In the genomic region with DNA sequence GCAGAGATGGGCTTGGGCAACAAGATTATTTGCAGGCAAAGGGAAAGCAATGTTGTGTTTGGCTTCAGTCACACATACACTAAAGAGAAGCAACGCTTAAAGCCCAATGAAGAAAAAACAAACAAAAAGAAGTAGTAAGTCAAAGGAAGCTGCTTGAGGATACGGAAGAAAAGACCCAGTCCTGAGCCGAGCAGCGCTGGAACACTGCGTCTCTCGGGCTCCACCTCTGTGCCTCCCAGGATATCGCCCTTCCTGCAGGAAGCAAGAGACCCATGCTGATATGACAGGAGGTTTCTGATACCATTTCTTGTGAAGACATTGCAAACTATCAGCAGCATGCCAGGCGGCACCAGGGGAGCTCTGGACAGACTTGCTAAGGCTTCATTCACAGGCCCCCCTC, we compare ENCODE assay signal across 11 cellular contexts. TPM values are rescaled to one million over a fixed set of nuclear protein-coding genes. Genes with fewer than 3 reads are reported as not detected.
A peak's percentile ranks its signal among the peaks of the same experiment; 100 is the strongest.
DNase-seq lines count a peak whose midpoint lies in the region; ATAC-seq, FAIRE-seq and TF ChIP-seq lines count a peak whose summit lies in the region.
"Had no signal": no experiment of that assay in that cellular context is flagged by ENCODE, and none has a peak within 500 bp of the region (broad histone marks: within the 10 kb centered on the region; RNA-seq: fewer than 3 reads in every experiment).

No MANE protein-coding gene starts in this region.

- H4K20me1 ChIP-seq in astrocyte (ENCODE audit: insufficient read depth, low read length) (peaks cover 64% of the 10 kb centered on the region), SK-N-SH (ENCODE audit: insufficient read depth) (peaks cover 47% of the 10 kb centered on the region)

- no peaks in the 10 kb centered on the region for H3K27me3 Mint-ChIP-seq in astrocyte (ENCODE audit: low read depth, unreplicated experiment)

- H3K9me2 ChIP-seq in SK-N-SH = no peaks in the 10 kb centered on the region

- H3K4me3 ChIP-seq in astrocyte (ENCODE audit: insufficient read depth, low read depth, low read length) = peak overlapping the region; percentile 16
- peak overlapping the region; percentile 31 for H3K4me3 ChIP-seq in left ventricle myocardium inferior
- H3K4me3 ChIP-seq in neutrophil (ENCODE audit: low read depth in 1 of 2, low read length in 1 of 2) = peak overlapping the region; percentile 37
- no peak overlapping the region for H3K4me3 ChIP-seq in SK-N-SH (ENCODE audit: low read depth in 2 of 2, low read length in 1 of 2)

- CTCF ChIA-PET in SK-N-SH (lab: Yijun Ruan, JAX) = interaction anchor here (1.2 kb wide), 1 partner anchor 45 kb away, joined by 3 read pairs; no protein-coding TSS in a partner anchor

- POLR2A ChIA-PET in SK-N-SH (lab: Yijun Ruan, JAX) = interaction anchor here (0.5 kb wide), 1 partner anchor 9 kb away, joined by 3 read pairs; no protein-coding TSS in a partner anchor

- H3K36me3 Mint-ChIP-seq in astrocyte (ENCODE audit: low read depth, unreplicated experiment) = peaks cover 7% of the 10 kb centered on the region

- peak; percentile 21 for DNase-seq in ELF-1 (ENCODE audit: low read depth, low spot score)
- DNase-seq in astrocyte (ENCODE audit: low read depth) = no peak
- DNase-seq in left ventricle myocardium inferior = peak; percentile 38
- no peak for DNase-seq in DMS79 (lab: John Stamatoyannopoulos, UW)
- DNase-seq in SK-N-SH = no peak
- DNase-seq: glutamatergic neuron, NCI-H2171 treated with DMSO at 0.1 percent for 48 hours had no signal

- TF ChIP-seq CTCF in astrocyte (IDR thresholded peaks at IDR 0.05; ENCODE audit: insufficient read depth, low read depth, low read length) = peak; percentile 13
- TF ChIP-seq CTCF in left ventricle myocardium inferior (IDR thresholded peaks at IDR 0.05; ENCODE audit: borderline replicate concordance) = peak; percentile 29
- TF ChIP-seq CTCF in neutrophil (IDR thresholded peaks at IDR 0.05) = no peak
- TF ChIP-seq CTCF in SK-N-SH (IDR thresholded peaks at IDR 0.05) = no peak

- intact Hi-C loops in left ventricle myocardium inferior (cut with micrococcal nuclease) = no loop called here

- H3K79me2 ChIP-seq in astrocyte (ENCODE audit: insufficient read depth, low read length) (peaks cover 98% of the 10 kb centered on the region), SK-N-SH (ENCODE audit: insufficient read depth) (peaks cover 100% of the 10 kb centered on the region)

- H3K4me3 Mint-ChIP-seq in astrocyte (ENCODE audit: unreplicated experiment) = peak overlapping the region; percentile 67

- WGBS in SK-N-SH (ENCODE audit: low lambda C conversion rate) = 98% methylated on average over 8 of the region's 8 CpGs

- FAIRE-seq in astrocyte (lab: Jason Lieb, UNC) = no peak

- ATAC-seq in HG02610 (IDR thresholded peaks at IDR 0.05; ENCODE audit: unreplicated experiment) (no peak), HG02973 (IDR thresholded peaks at IDR 0.05; ENCODE audit: unreplicated experiment) (no peak)

- H3K9me3 ChIP-seq in astrocyte (ENCODE audit: insufficient read depth, low read depth, low read length) (no peaks in the 10 kb centered on the region), left ventricle myocardium inferior (replicated peaks) (no peaks in the 10 kb centered on the region), neutrophil (no peaks in the 10 kb centered on the region), SK-N-SH (no peaks in the 10 kb centered on the region)

- H3K9ac ChIP-seq in astrocyte (ENCODE audit: low read length) (no peak overlapping the region), SK-N-SH (no peak overlapping the region)

- no peak for TF ChIP-seq EP300 in SK-N-SH (IDR thresholded peaks at IDR 0.05; ENCODE audit: borderline replicate concordance in 1 of 2, low read depth in 1 of 2, low read length in 1 of 2)

- no peak for TF ChIP-seq RAD21 in SK-N-SH (IDR thresholded peaks at IDR 0.05; ENCODE audit: low read length)

- H3K27ac Mint-ChIP-seq in astrocyte (ENCODE audit: unreplicated experiment) = no peak overlapping the region

- H3K4me1 ChIP-seq in astrocyte (ENCODE audit: insufficient read depth, low read length) (peaks cover 23% of the 10 kb centered on the region), left ventricle myocardium inferior (peaks cover 64% of the 10 kb centered on the region), neutrophil (ENCODE audit: control insufficient read depth in 1 of 2, insufficient read depth in 1 of 2, low read depth in 1 of 2, low read length in 1 of 2) (peaks cover 65 to 94% of the 10 kb centered on the region in 2 experiments), SK-N-SH (ENCODE audit: control insufficient read depth in 1 of 2, insufficient read depth in 2 of 2, low read depth in 1 of 2, low read length in 1 of 2) (peaks cover 28 to 42% of the 10 kb centered on the region in 2 experiments)

- H3K4me2 ChIP-seq in astrocyte (ENCODE audit: low read length) = peak overlapping the region; percentile 67
- no peak overlapping the region for H3K4me2 ChIP-seq in SK-N-SH

- H3K27ac ChIP-seq in astrocyte (ENCODE audit: low read depth, low read length) (no peak overlapping the region), left ventricle myocardium inferior (replicated peaks) (peak overlapping the region; percentile 81), neutrophil (peak overlapping the region; percentile 86), SK-N-SH (ENCODE audit: low read depth in 2 of 2, low read length in 1 of 2) (no peak overlapping the region; a peak in 1 of 4 replicates)
- H3K27ac ChIP-seq: C4-2B had no signal

- H2AFZ ChIP-seq in astrocyte (ENCODE audit: low read depth, low read length) (no peak overlapping the region), SK-N-SH (ENCODE audit: low read depth) (no peak overlapping the region)

- H3K4me1 Mint-ChIP-seq in astrocyte (ENCODE audit: low read depth, unreplicated experiment) = peaks cover 46% of the 10 kb centered on the region

- H3K27me3 ChIP-seq in astrocyte (ENCODE audit: insufficient read depth, low read length) = no peaks in the 10 kb centered on the region
- no peaks in the 10 kb centered on the region for H3K27me3 ChIP-seq in left ventricle myocardium inferior (ENCODE audit: low read depth)
- no peaks in the 10 kb centered on the region for H3K27me3 ChIP-seq in neutrophil
- no peaks in the 10 kb centered on the region for H3K27me3 ChIP-seq in SK-N-SH (ENCODE audit: insufficient read depth)

- no peaks in the 10 kb centered on the region for H3K36me3 ChIP-seq in astrocyte (ENCODE audit: insufficient read depth, low read length)
- no peaks in the 10 kb centered on the region for H3K36me3 ChIP-seq in left ventricle myocardium inferior
- no peaks in the 10 kb centered on the region for H3K36me3 ChIP-seq in neutrophil
- peaks cover 3 to 4% of the 10 kb centered on the region in 2 experiments for H3K36me3 ChIP-seq in SK-N-SH (replicated peaks in 1 of 2; ENCODE audit: control insufficient read depth in 1 of 2, insufficient read depth in 2 of 2, low read length in 1 of 2)

- H3F3A ChIP-seq in SK-N-SH (replicated peaks; ENCODE audit: insufficient read depth) = no peaks in the 10 kb centered on the region

- H3K9me3 Mint-ChIP-seq in astrocyte (ENCODE audit: unreplicated experiment) = no peaks in the 10 kb centered on the region

TF ChIP-seq in SK-N-SH, 30 proteins besides CTCF, POLR2A, EP300 and RAD21 (continues in another document):
- TF ChIP-seq JUND (IDR thresholded peaks at IDR 0.05) (no peak), MAX (IDR thresholded peaks at IDR 0.05; ENCODE audit: low read depth) (no peak), ELF1 (IDR thresholded peaks at IDR 0.05) (no peak), NFIC (IDR thresholded peaks at IDR 0.05; ENCODE audit: borderline replicate concordance) (no peak), YY1 (IDR thresholded peaks at IDR 0.05; ENCODE audit: low read depth) (no peak), RFX5 (IDR thresholded peaks at IDR 0.05; ENCODE audit: low read length) (no peak), MEF2A (IDR thresholded peaks at IDR 0.05; ENCODE audit: borderline replicate concordance, low read depth) (no peak), RXRA (IDR thresholded peaks at IDR 0.05; ENCODE audit: borderline replicate concordance, low read depth) (no peak), TEAD4 (IDR thresholded peaks at IDR 0.05; ENCODE audit: borderline replicate concordance, insufficient read depth) (no peak)
- TF ChIP-seq, protein P1, sequence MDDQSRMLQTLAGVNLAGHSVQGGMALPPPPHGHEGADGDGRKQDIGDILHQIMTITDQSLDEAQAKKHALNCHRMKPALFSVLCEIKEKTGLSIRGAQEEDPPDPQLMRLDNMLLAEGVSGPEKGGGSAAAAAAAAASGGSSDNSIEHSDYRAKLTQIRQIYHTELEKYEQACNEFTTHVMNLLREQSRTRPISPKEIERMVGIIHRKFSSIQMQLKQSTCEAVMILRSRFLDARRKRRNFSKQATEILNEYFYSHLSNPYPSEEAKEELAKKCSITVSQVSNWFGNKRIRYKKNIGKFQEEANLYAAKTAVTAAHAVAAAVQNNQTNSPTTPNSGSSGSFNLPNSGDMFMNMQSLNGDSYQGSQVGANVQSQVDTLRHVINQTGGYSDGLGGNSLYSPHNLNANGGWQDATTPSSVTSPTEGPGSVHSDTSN (IDR thresholded peaks at IDR 0.05) = no peak
- TF ChIP-seq, protein P2, sequence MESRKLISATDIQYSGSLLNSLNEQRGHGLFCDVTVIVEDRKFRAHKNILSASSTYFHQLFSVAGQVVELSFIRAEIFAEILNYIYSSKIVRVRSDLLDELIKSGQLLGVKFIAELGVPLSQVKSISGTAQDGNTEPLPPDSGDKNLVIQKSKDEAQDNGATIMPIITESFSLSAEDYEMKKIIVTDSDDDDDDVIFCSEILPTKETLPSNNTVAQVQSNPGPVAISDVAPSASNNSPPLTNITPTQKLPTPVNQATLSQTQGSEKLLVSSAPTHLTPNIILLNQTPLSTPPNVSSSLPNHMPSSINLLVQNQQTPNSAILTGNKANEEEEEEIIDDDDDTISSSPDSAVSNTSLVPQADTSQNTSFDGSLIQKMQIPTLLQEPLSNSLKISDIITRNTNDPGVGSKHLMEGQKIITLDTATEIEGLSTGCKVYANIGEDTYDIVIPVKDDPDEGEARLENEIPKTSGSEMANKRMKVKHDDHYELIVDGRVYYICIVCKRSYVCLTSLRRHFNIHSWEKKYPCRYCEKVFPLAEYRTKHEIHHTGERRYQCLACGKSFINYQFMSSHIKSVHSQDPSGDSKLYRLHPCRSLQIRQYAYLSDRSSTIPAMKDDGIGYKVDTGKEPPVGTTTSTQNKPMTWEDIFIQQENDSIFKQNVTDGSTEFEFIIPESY (IDR thresholded peaks at IDR 0.05; ENCODE audit: borderline replicate concordance, low read depth) = no peak

RNA-seq across cellular contexts. Expression of gene GNAQ, which starts 9.9 kb away (rescaled TPM):
- total RNA-seq in astrocyte (65.7 and 74.9 TPM in 2 replicates), left ventricle myocardium inferior (15.2 TPM)
- polyA plus RNA-seq in SK-N-SH (2012; rRNA removed) = 20.9 and 28.5 TPM in 2 replicates
- polyA plus RNA-seq in SK-N-SH (2012; cell fraction: cytosol; rRNA removed) = 35.6 and 46.1 TPM in 2 replicates
- 11.1 and 25.5 TPM in 2 replicates for polyA plus RNA-seq in SK-N-SH (2012; cell fraction: nucleus; rRNA removed)

Comparison
In these comparisons a context has a peak if more than half of its experiments do, and no peak if none do; other contexts are left out.
1. DNase-seq: peak in ELF-1 (single experiment) and left ventricle myocardium inferior (single experiment); none in astrocyte (single experiment), DMS79 (single experiment) and SK-N-SH (single experiment).
2. H3K27ac ChIP-seq: peak in left ventricle myocardium inferior (single experiment) and neutrophil (single experiment); none in astrocyte (single experiment) and SK-N-SH (0 of 2).
3. H3K4me3 ChIP-seq: peak in astrocyte (single experiment), left ventricle myocardium inferior (single experiment) and neutrophil (2 of 2); none in SK-N-SH (0 of 2).
4. CTCF ChIP-seq: peak in astrocyte (single experiment) and left ventricle myocardium inferior (single experiment); none in neutrophil (single experiment) and SK-N-SH (single experiment).